ENCODE assay signal across 8 cellular contexts in genomic region chr4:101279377-101279871, GRCh38.
A peak's percentile ranks its signal among the peaks of the same experiment; 100 is the strongest.
DNase-seq lines count a peak whose midpoint lies in the region; ATAC-seq and TF ChIP-seq lines count a peak whose summit lies in the region.

No MANE protein-coding gene starts in this region.

- H2BK5ac ChIP-seq in IMR-90 (ENCODE audit: low read depth, low read length, poor library complexity, severe bottlenecking): no peak overlapping the region

- peaks cover 81 to 83% of the 10 kb centered on the region in 2 donors for H3K4me1 Mint-ChIP-seq in natural killer cell

- WGBS in IMR-90 (ENCODE audit: extremely low coverage in 2 of 2, insufficient read length in 1 of 2), 2 experiments: no CpG with 5 or more reads among the region's 3 CpGs

- H3K4me3 Mint-ChIP-seq in natural killer cell: peak overlapping the region; percentile 8

- peak overlapping the region in 2 of 10 experiments; percentile 3 to 10; a peak in 2 of 20 replicates for H3K4me3 ChIP-seq in BLaER1 treated with 17β-estradiol and CSF1 and Interleukin-3, amounts not matched to agents 10 nM and 100 nM
- H3K4me3 ChIP-seq in IMR-90 (ENCODE audit: insufficient read depth, low read depth, low read length): no peak overlapping the region
- no peak overlapping the region for H3K4me3 ChIP-seq in brain microvascular endothelial cell (ENCODE audit: low read depth, low read length)
- no peak overlapping the region for H3K4me3 ChIP-seq in HAP-1

- ATAC-seq in GM21367 (IDR thresholded peaks at IDR 0.05; ENCODE audit: unreplicated experiment) (peak; percentile 57), IMR-90 (ENCODE audit: low read depth) (peak; percentile 79), natural killer cell (peak in 2 of 3 donors; percentile 29 to 35)

- H2BK15ac ChIP-seq in IMR-90 (ENCODE audit: low read depth, low read length): no peak overlapping the region

- peaks cover 17 to 68% (median 27%) of the 10 kb centered on the region in 10 experiments for H3K4me1 ChIP-seq in BLaER1 treated with 17β-estradiol and CSF1 and Interleukin-3, amounts not matched to agents 10 nM and 100 nM
- peaks cover 3% of the 10 kb centered on the region; the same call in 1 of the 2 replicates for H3K4me1 ChIP-seq in IMR-90 (ENCODE audit: control insufficient read depth, insufficient read depth, low read length)
- H3K4me1 ChIP-seq in HAP-1: no peaks in the 10 kb centered on the region

- peak overlapping the region; percentile 12 to 35 for H3K27ac Mint-ChIP-seq in natural killer cell

- H3K56ac ChIP-seq in IMR-90 (ENCODE audit: extremely low read depth, insufficient read depth, low read length): no peak overlapping the region

- H4K5ac ChIP-seq in IMR-90 (ENCODE audit: low read depth, low read length): no peak overlapping the region

- peaks cover 7% of the 10 kb centered on the region; the same call in 1 of the 2 replicates for H3K9me1 ChIP-seq in IMR-90 (ENCODE audit: insufficient read depth, low read length)

- peak overlapping the region in 8 of 11 experiments; percentile 5 to 63 (median 26); a peak in 11 of 22 replicates for H3K27ac ChIP-seq in BLaER1 treated with 17β-estradiol and CSF1 and Interleukin-3, amounts not matched to agents 10 nM and 100 nM
- H3K27ac ChIP-seq in IMR-90 (ENCODE audit: insufficient read depth, low read length): no peak overlapping the region
- peak overlapping the region; percentile 69 for H3K27ac ChIP-seq in brain microvascular endothelial cell

- no peak for TF ChIP-seq POLR2A in IMR-90 (IDR thresholded peaks at IDR 0.05; ENCODE audit: low read depth, low read length)

- H3K9ac ChIP-seq in BLaER1 treated with 17β-estradiol and CSF1 and Interleukin-3, amounts not matched to agents 10 nM and 100 nM: peak overlapping the region in 3 of 11 experiments; percentile 18 to 25 (median 22); a peak in 4 of 22 replicates
- H3K9ac ChIP-seq in IMR-90 (ENCODE audit: low read depth, low read length): no peak overlapping the region

- no peak overlapping the region for H4K91ac ChIP-seq in IMR-90 (ENCODE audit: insufficient read depth, low read depth, low read length)

- dilution Hi-C loops in IMR-90 (cut with HindIII; ENCODE audit: low sequenced_read_pairs, unreplicated experiment): no loop called here

- no peak overlapping the region for H3K18ac ChIP-seq in IMR-90 (ENCODE audit: low read depth, low read length)

- CTCF ChIA-PET in IMR-90 (lab: Yijun Ruan, JAX): interaction anchor here (0.6 kb wide), 1 partner anchor 239 kb away, joined by 4 read pairs; no protein-coding TSS in a partner anchor

- intact Hi-C loops in IMR-90 (cut with micrococcal nuclease): no loop called here
- intact Hi-C loops in natural killer cell (cut with micrococcal nuclease): no loop called here

- TF ChIP-seq CTCF in IMR-90 (conservative IDR thresholded peaks at IDR 0.05; ENCODE audit: low read depth, low read length): no peak
- no peak for TF ChIP-seq CTCF in brain microvascular endothelial cell (IDR thresholded peaks at IDR 0.05; ENCODE audit: low read depth, low read length, missing control alignments)
- no peak for TF ChIP-seq CTCF in natural killer cell (IDR thresholded peaks at IDR 0.05)

- no peak overlapping the region for H2BK20ac ChIP-seq in IMR-90 (ENCODE audit: low read depth, low read length)

- no peaks in the 10 kb centered on the region for H3K36me3 Mint-ChIP-seq in natural killer cell

- no TSS peak for BruUV-seq in IMR-90 (replicated peaks; lab: Mats Ljungman, UMichigan)

- H2BK120ac ChIP-seq in IMR-90 (ENCODE audit: low read depth, low read length): no peak overlapping the region

- POLR2A ChIA-PET in IMR-90 (lab: Charles Lee; ENCODE audit: unreplicated experiment): no interaction called here

- H3K4ac ChIP-seq in IMR-90 (ENCODE audit: low read depth, low read length): no peak overlapping the region; the same call in 1 of the 2 replicates

- peaks cover 0 to 99% (median 20%) of the 10 kb centered on the region in 11 experiments; a peak in 9 of 22 replicates for H4K20me1 ChIP-seq in BLaER1 treated with 17β-estradiol and CSF1 and Interleukin-3, amounts not matched to agents 10 nM and 100 nM
- H4K20me1 ChIP-seq in IMR-90 (ENCODE audit: insufficient read depth, low read length): peaks cover 23% of the 10 kb centered on the region; the same call in 1 of the 2 replicates

- no peak for TF ChIP-seq RAD21 in IMR-90 (IDR thresholded peaks at IDR 0.05; ENCODE audit: low read length)

- no peak overlapping the region for H2AK9ac ChIP-seq in IMR-90 (replicated peaks; ENCODE audit: low read depth, low read length, poor library complexity)

- no peaks in the 10 kb centered on the region for H3K27me3 ChIP-seq in BLaER1 treated with 17β-estradiol and CSF1 and Interleukin-3, amounts not matched to agents 10 nM and 100 nM
- H3K27me3 ChIP-seq in IMR-90 (ENCODE audit: control insufficient read depth, insufficient read depth, low read length) (no peaks in the 10 kb centered on the region), brain microvascular endothelial cell (replicated peaks) (no peaks in the 10 kb centered on the region), HAP-1 (ENCODE audit: low read depth) (no peaks in the 10 kb centered on the region)

- H3K9me3 ChIP-seq in BLaER1 treated with 17β-estradiol and CSF1 and Interleukin-3, amounts not matched to agents 10 nM and 100 nM (replicated peaks in 1 of 11): no peaks in the 10 kb centered on the region; a peak in 1 of 22 replicates
- H3K9me3 ChIP-seq in IMR-90 (ENCODE audit: control insufficient read depth, insufficient read depth, low read length) (no peaks in the 10 kb centered on the region), HAP-1 (no peaks in the 10 kb centered on the region)

- in situ Hi-C loops in IMR-90 (cut with MboI; ENCODE audit: low sequenced_read_pairs): no loop called here
- in situ Hi-C loops in brain microvascular endothelial cell (cut with HindIII; ENCODE audit: low pct_ligation_motif_present, low sequenced_read_pairs): no loop called here
- in situ Hi-C loops in HAP-1 (cut with MboI; ENCODE audit: low sequenced_read_pairs): no loop called here

- peaks cover 18 to 57% of the 10 kb centered on the region in 2 experiments for H3K79me1 ChIP-seq in IMR-90 (ENCODE audit: low read depth in 1 of 2, low read length in 2 of 2)

- no peak overlapping the region for H2AK5ac ChIP-seq in IMR-90 (ENCODE audit: low read depth, low read length)

- H2AFZ ChIP-seq in IMR-90 (replicated peaks; ENCODE audit: low read length, poor library complexity): no peak overlapping the region

- no peaks in the 10 kb centered on the region for H3K27me3 Mint-ChIP-seq in natural killer cell (ENCODE audit: low read depth in 2 of 2)

- DNase-seq in IMR-90 (peak; percentile 97), brain microvascular endothelial cell (peak; percentile 95), natural killer cell (no peak), DMS79 (lab: John Stamatoyannopoulos, UW) (no peak), HAP-1 (ENCODE audit: low spot score in 2 of 2) (no peak)
- DNase-seq in stimulated activated CD4-positive, alpha-beta T cell treated with anti-CD3 and anti-CD28 coated beads, Interleukin-4, amount 100 ng/mL, for 1 hour: no peak

- no peak overlapping the region for H3K23ac ChIP-seq in IMR-90 (ENCODE audit: low read depth, low read length)

- no peak overlapping the region for H3K14ac ChIP-seq in IMR-90 (replicated peaks; ENCODE audit: low read depth, low read length)

- peak overlapping the region in 10 of 11 experiments; percentile 19 to 74 (median 44); a peak in 18 of 22 replicates for H3K4me2 ChIP-seq in BLaER1 treated with 17β-estradiol and CSF1 and Interleukin-3, amounts not matched to agents 10 nM and 100 nM
- H3K4me2 ChIP-seq in IMR-90 (ENCODE audit: low read depth, low read length): peak overlapping the region; percentile 1; the same call in 1 of the 2 replicates

- no peaks in the 10 kb centered on the region for H3K36me3 ChIP-seq in BLaER1 treated with 17β-estradiol and CSF1 and Interleukin-3, amounts not matched to agents 10 nM and 100 nM
- H3K36me3 ChIP-seq in IMR-90 (ENCODE audit: control insufficient read depth, insufficient read depth, low read length): no peaks in the 10 kb centered on the region
- no peaks in the 10 kb centered on the region for H3K36me3 ChIP-seq in brain microvascular endothelial cell (replicated peaks)
- no peaks in the 10 kb centered on the region for H3K36me3 ChIP-seq in HAP-1 (replicated peaks)

- no peak overlapping the region for H4K8ac ChIP-seq in IMR-90 (ENCODE audit: low read depth in 2 of 2, low read length in 2 of 2)

- H3K9me3 Mint-ChIP-seq in natural killer cell: no peaks in the 10 kb centered on the region

TF ChIP-seq in IMR-90, 13 proteins besides CTCF, POLR2A, EP300 and RAD21 (continues in another document):
- no peak for TF ChIP-seq BHLHE40 (IDR thresholded peaks at IDR 0.05; ENCODE audit: low read depth, low read length)
- no peak for TF ChIP-seq SMC3 (IDR thresholded peaks at IDR 0.05; ENCODE audit: low read depth, low read length)
- peak; percentile 37; the same call in 1 of the 2 replicates for TF ChIP-seq CEBPB (IDR thresholded peaks at IDR 0.05; ENCODE audit: low read depth, low read length)
- no peak for TF ChIP-seq CHD1 (IDR thresholded peaks at IDR 0.05; ENCODE audit: low read depth, low read length)
- no peak for TF ChIP-seq RCOR1 (IDR thresholded peaks at IDR 0.05; ENCODE audit: insufficient replicate concordance, low read length)
- no peak for TF ChIP-seq ELK1 (IDR thresholded peaks at IDR 0.05; ENCODE audit: borderline replicate concordance, low read depth, low read length)
- no peak for TF ChIP-seq USF2 (IDR thresholded peaks at IDR 0.05; ENCODE audit: low read depth, low read length)
- no peak for TF ChIP-seq MAZ (IDR thresholded peaks at IDR 0.05; ENCODE audit: borderline replicate concordance, low read depth, low read length)
- no peak for TF ChIP-seq RFX5 (IDR thresholded peaks at IDR 0.05; ENCODE audit: low read depth, low read length)
- TF ChIP-seq MAFK (IDR thresholded peaks at IDR 0.05; ENCODE audit: low read depth, low read length): 0 out of 2 replicates have a peak, but pooled peaks have one; percentile 20
- TF ChIP-seq NFE2L2 (IDR thresholded peaks at IDR 0.05; ENCODE audit: low read depth, low read length): peak; percentile 66

Comparison
In these comparisons a context has a peak if more than half of its experiments do, and no peak if none do; other contexts are left out.
1. DNase-seq: peak in IMR-90 (single experiment) and brain microvascular endothelial cell (single experiment); none in natural killer cell (single experiment), DMS79 (single experiment), stimulated activated CD4-positive, alpha-beta T cell treated with anti-CD3 and anti-CD28 coated beads, Interleukin-4, amount 100 ng/mL, for 1 hour (single experiment) and HAP-1 (0 of 2).
2. Peak in every context shown above with its lines, with median percentiles within 50 percentile points of each other: ATAC-seq.